Comparison of ENCODE assay signal across 8 cellular contexts in the genomic region with DNA sequence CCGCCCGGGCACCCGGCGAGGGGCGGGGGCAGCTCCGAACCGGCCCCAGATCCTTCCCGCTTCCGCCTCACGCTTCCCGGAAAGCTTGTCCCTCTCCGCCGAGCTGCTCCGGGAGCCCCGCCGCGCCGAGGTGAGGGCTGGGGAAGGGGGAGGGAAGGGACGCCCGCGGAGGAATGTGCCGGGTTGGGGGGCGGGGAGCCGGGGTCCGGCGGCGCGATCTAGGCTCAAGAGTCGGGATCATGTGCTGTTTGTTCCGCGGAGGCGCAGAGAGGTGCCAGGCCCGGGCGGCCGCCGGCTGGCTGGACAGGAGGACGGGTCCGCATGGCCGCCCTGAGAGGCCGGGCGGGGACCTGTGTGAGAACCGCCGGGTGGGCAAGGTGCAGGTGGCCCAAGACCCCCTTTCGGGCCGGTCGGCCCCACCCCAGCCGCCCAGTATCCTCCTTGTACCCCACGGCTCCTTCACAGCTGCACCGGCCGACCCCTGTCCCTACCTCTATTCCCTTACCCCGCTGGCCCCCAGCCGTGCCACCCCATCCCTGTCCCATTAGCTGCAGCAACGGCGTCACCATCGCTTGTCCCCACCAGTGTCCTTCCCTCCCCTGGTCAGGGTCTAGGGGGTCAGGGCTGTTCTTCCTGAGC. TPM values are rescaled to one million over a fixed set of nuclear protein-coding genes. Genes with fewer than 3 reads are reported as not detected.
DNase-seq lines count a peak whose midpoint lies in the region; ATAC-seq and TF ChIP-seq lines count a peak whose summit lies in the region.

No MANE protein-coding gene starts in this region.

- no peak overlapping the region for H3K27ac Mint-ChIP-seq in T-helper 1 cell treated with Interleukin-12 subunit alpha and Interleukin-12 subunit beta and Interleukin-4 antibody, amounts not matched to agents 30 μg/mL and 1 μg/mL, for 36 hours
- peak overlapping the region in 4 of 10 donors; percentile 46 to 87 (median 79) for H3K27ac Mint-ChIP-seq in naive thymus-derived CD8-positive, alpha-beta T cell

- peak overlapping the region; percentile 87 for H3K4me3 Mint-ChIP-seq in T-helper 1 cell treated with Interleukin-12 subunit alpha and Interleukin-12 subunit beta and Interleukin-4 antibody, amounts not matched to agents 30 μg/mL and 1 μg/mL, for 36 hours
- H3K4me3 Mint-ChIP-seq in naive thymus-derived CD8-positive, alpha-beta T cell: peak overlapping the region; percentile 70 to 89 (median 80)

- peak; percentile 13 for ATAC-seq in HG02759 (IDR thresholded peaks at IDR 0.05; ENCODE audit: unreplicated experiment)
- peak; percentile 4 for ATAC-seq in esophagus mucosa
- ATAC-seq in naive thymus-derived CD8-positive, alpha-beta T cell: peak in 1 of 2 donors; percentile 3

- peaks cover 15% of the 10 kb centered on the region for H3K4me1 Mint-ChIP-seq in T-helper 1 cell treated with Interleukin-12 subunit alpha and Interleukin-12 subunit beta and Interleukin-4 antibody, amounts not matched to agents 30 μg/mL and 1 μg/mL, for 36 hours (ENCODE audit: low read depth)
- H3K4me1 Mint-ChIP-seq in naive thymus-derived CD8-positive, alpha-beta T cell: peaks cover 17 to 29% (median 20%) of the 10 kb centered on the region in 4 donors

- H3K9me3 Mint-ChIP-seq in T-helper 1 cell treated with Interleukin-12 subunit alpha and Interleukin-12 subunit beta and Interleukin-4 antibody, amounts not matched to agents 30 μg/mL and 1 μg/mL, for 36 hours: no peaks in the 10 kb centered on the region
- H3K9me3 Mint-ChIP-seq in naive thymus-derived CD8-positive, alpha-beta T cell: no peaks in the 10 kb centered on the region

- POLR2A ChIA-PET in naive thymus-derived CD8-positive, alpha-beta T cell (lab: Charles Lee): interaction anchor here (0.6 to 3.2 kb wide), 17 partner anchors 9 to 290 kb away, joined by 3 to 26 read pairs (median 4); a partner anchor contains a TSS

- DNase-seq in naive thymus-derived CD8-positive, alpha-beta T cell: peak in 1 of 10 donors; percentile 7
- DNase-seq in AG08395 (ENCODE audit: low spot score): no peak
- no peak for DNase-seq in HCEC 1CT
- DNase-seq in superior temporal gyrus (ENCODE audit: extremely low spot score): no peak

- peak overlapping the region; percentile 70 for H3K4me3 ChIP-seq in GM12875 (ENCODE audit: low read depth, low read length)

- no peak for TF ChIP-seq CTCF in GM12875 (IDR thresholded peaks at IDR 0.05; ENCODE audit: borderline replicate concordance, insufficient read depth, low read depth, low read length)

- peaks cover 6% of the 10 kb centered on the region for H3K27me3 Mint-ChIP-seq in T-helper 1 cell treated with Interleukin-12 subunit alpha and Interleukin-12 subunit beta and Interleukin-4 antibody, amounts not matched to agents 30 μg/mL and 1 μg/mL, for 36 hours (ENCODE audit: low read depth)
- H3K27me3 Mint-ChIP-seq in naive thymus-derived CD8-positive, alpha-beta T cell: no peaks in the 10 kb centered on the region

- H3K36me3 Mint-ChIP-seq in T-helper 1 cell treated with Interleukin-12 subunit alpha and Interleukin-12 subunit beta and Interleukin-4 antibody, amounts not matched to agents 30 μg/mL and 1 μg/mL, for 36 hours (ENCODE audit: low read depth): peaks cover 18% of the 10 kb centered on the region
- H3K36me3 Mint-ChIP-seq in naive thymus-derived CD8-positive, alpha-beta T cell: peaks cover 0 to 20% (median 5%) of the 10 kb centered on the region in 3 donors

RNA-seq across cellular contexts. Expression of a gene that starts 0.4 kb away (rescaled TPM):
- 95.4 TPM for total RNA-seq in esophagus mucosa
- 10 to 100 TPM; 20.8 to 21.1 TPM for total RNA-seq in naive thymus-derived CD8-positive, alpha-beta T cell
- polyA plus RNA-seq in naive thymus-derived CD8-positive, alpha-beta T cell: 1 to 10 TPM; 2.6 to 3.0 (median 3.0) TPM

RNA-seq across cellular contexts. Expression of a gene that starts 0.8 kb away (rescaled TPM):
- total RNA-seq in esophagus mucosa: not detected
- total RNA-seq in naive thymus-derived CD8-positive, alpha-beta T cell: under 1 TPM in 1 of 2 experiments, not detected in 1; 0.26 TPM
- polyA plus RNA-seq in naive thymus-derived CD8-positive, alpha-beta T cell: under 1 TPM in 1 of 3 donors, not detected in 2; 0.23 TPM

RNA-seq across cellular contexts. Expression of a gene that starts 10.7 kb away (rescaled TPM):
- total RNA-seq in esophagus mucosa: 23.8 TPM
- 10 to 100 TPM; 56.1 to 58.7 TPM for total RNA-seq in naive thymus-derived CD8-positive, alpha-beta T cell
- polyA plus RNA-seq in naive thymus-derived CD8-positive, alpha-beta T cell: 10 to 100 TPM in 1 of 3 donors, 1 to 10 TPM in 2; 4.1 to 18.9 (median 6.3) TPM

RNA-seq across cellular contexts. Expression of a gene that starts 30.5 kb away (rescaled TPM):
- 65.7 TPM for total RNA-seq in esophagus mucosa
- total RNA-seq in naive thymus-derived CD8-positive, alpha-beta T cell: 10 to 100 TPM; 50.5 to 52.6 TPM
- 100 to 1,000 TPM; 122 to 131 (median 129) TPM for polyA plus RNA-seq in naive thymus-derived CD8-positive, alpha-beta T cell

RNA-seq across cellular contexts. Expression of a gene that starts 37.1 kb away (rescaled TPM):
- 0.68 TPM for total RNA-seq in esophagus mucosa
- total RNA-seq in naive thymus-derived CD8-positive, alpha-beta T cell: under 1 TPM in 1 of 2 experiments, not detected in 1; 0.25 TPM
- polyA plus RNA-seq in naive thymus-derived CD8-positive, alpha-beta T cell: not detected
